In genomic region chr7:73566431-73566830, GRCh38 we compare ENCODE assay signal across 7 cellular contexts. TPM values are rescaled to one million over a fixed set of nuclear protein-coding genes. Genes with fewer than 3 reads are reported as not detected.
A peak's percentile ranks its signal among the peaks of the same experiment; 100 is the strongest.
DNase-seq lines count a peak whose midpoint lies in the region; ATAC-seq and TF ChIP-seq lines count a peak whose summit lies in the region.
"Not testable (repeated sequence)": the region's sequence is repeated elsewhere in the genome, so short reads cannot be mapped to it uniquely, and the experiment has no call there.
"Had no signal": no experiment of that assay in that cellular context is flagged by ENCODE, and none has a peak within 500 bp of the region (broad histone marks: within the 10 kb centered on the region; RNA-seq: fewer than 3 reads in every experiment).

No MANE protein-coding gene starts in this region.

- H3K9ac ChIP-seq in GM23248, result not testable (repeated sequence)

- peak overlapping the region; percentile 2 for H3K27ac Mint-ChIP-seq in T-helper 1 cell treated with Interleukin-12 subunit alpha and Interleukin-12 subunit beta and Interleukin-4 antibody, amounts not matched to agents 30 μg/mL and 1 μg/mL, for 36 hours
- peak overlapping the region; percentile 15 for H3K27ac Mint-ChIP-seq in activated naive CD4-positive, alpha-beta T cell treated with anti-CD3 and anti-CD28 coated beads for 36 hours
- peak overlapping the region; percentile 40 to 93 (median 78) for H3K27ac Mint-ChIP-seq in immature natural killer cell
- H3K27ac Mint-ChIP-seq in natural killer cell treated with Interleukin-12 subunit alpha and Interleukin-12 subunit beta and Interleukin-15 and Interleukin-18, amount 100 ng/mL, for 72 hours, result peak overlapping the region; percentile 26 to 50

- H3K79me2 ChIP-seq in GM23248 (ENCODE audit: insufficient read depth), result not testable (repeated sequence)

- not testable (repeated sequence) for ATAC-seq in natural killer cell treated with Interleukin-12 subunit alpha and Interleukin-12 subunit beta and Interleukin-15 and Interleukin-18, amount 100 ng/mL, for 72 hours; upper lobe of left lung (ENCODE audit: low FRiP score in 2 of 2)

- H3K36me3 ChIP-seq in GM23248 (ENCODE audit: low read depth) (peaks cover 27% of the 10 kb centered on the region), upper lobe of left lung (peaks cover 16 to 22% (median 18%) of the 10 kb centered on the region in 4 donors)

- in situ Hi-C loops in GM23248 (cut with MboI), result not testable (repeated sequence)

- not testable (repeated sequence) for DNase-seq in GM23248; activated naive CD4-positive, alpha-beta T cell treated with anti-CD3 and anti-CD28 coated beads for 36 hours; immature natural killer cell; natural killer cell treated with Interleukin-12 subunit alpha and Interleukin-12 subunit beta and Interleukin-15 and Interleukin-18, amount 100 ng/mL, for 72 hours (ENCODE audit: low spot score); upper lobe of left lung

- not testable (repeated sequence) for H4K20me1 ChIP-seq in GM23248 (ENCODE audit: insufficient read depth)

- not testable (repeated sequence) for H3K4me1 ChIP-seq in GM23248 (ENCODE audit: insufficient read depth); upper lobe of left lung

- peak overlapping the region; percentile 53 for H3K4me3 Mint-ChIP-seq in T-helper 1 cell treated with Interleukin-12 subunit alpha and Interleukin-12 subunit beta and Interleukin-4 antibody, amounts not matched to agents 30 μg/mL and 1 μg/mL, for 36 hours
- H3K4me3 Mint-ChIP-seq in activated naive CD4-positive, alpha-beta T cell treated with anti-CD3 and anti-CD28 coated beads for 36 hours, result peak overlapping the region; percentile 57
- peak overlapping the region; percentile 71 to 91 (median 87) for H3K4me3 Mint-ChIP-seq in immature natural killer cell
- peak overlapping the region; percentile 90 for H3K4me3 Mint-ChIP-seq in natural killer cell treated with Interleukin-12 subunit alpha and Interleukin-12 subunit beta and Interleukin-15 and Interleukin-18, amount 100 ng/mL, for 72 hours

- H3K27ac ChIP-seq in GM23248, result not testable (repeated sequence)
- H3K27ac ChIP-seq in upper lobe of left lung, result peak overlapping the region in 3 of 4 donors; percentile 32 to 53 (median 39)

- not testable (repeated sequence) for H3K9me2 ChIP-seq in GM23248 (ENCODE audit: insufficient read depth)

- H3K4me2 ChIP-seq in GM23248 (ENCODE audit: unreplicated experiment), result peak overlapping the region; percentile 17

- TF ChIP-seq EP300 in upper lobe of left lung (IDR thresholded peaks at IDR 0.05), result not testable (repeated sequence)

- intact Hi-C loops in activated naive CD4-positive, alpha-beta T cell treated with anti-CD3 and anti-CD28 coated beads for 36 hours (cut with micrococcal nuclease), result not testable (repeated sequence)

- H3K27me3 Mint-ChIP-seq in T-helper 1 cell treated with Interleukin-12 subunit alpha and Interleukin-12 subunit beta and Interleukin-4 antibody, amounts not matched to agents 30 μg/mL and 1 μg/mL, for 36 hours (ENCODE audit: low read depth); activated naive CD4-positive, alpha-beta T cell treated with anti-CD3 and anti-CD28 coated beads for 36 hours (ENCODE audit: low read depth); immature natural killer cell (ENCODE audit: low read depth in 3 of 3); natural killer cell treated with Interleukin-12 subunit alpha and Interleukin-12 subunit beta and Interleukin-15 and Interleukin-18, amount 100 ng/mL, for 72 hours: not testable (repeated sequence)

- H3K27me3 ChIP-seq in GM23248 (replicated peaks; ENCODE audit: insufficient read depth); upper lobe of left lung: not testable (repeated sequence)

- not testable (repeated sequence) for H3K9me3 ChIP-seq in GM23248 (ENCODE audit: low read depth); upper lobe of left lung

- peaks cover 20% of the 10 kb centered on the region for H3K36me3 Mint-ChIP-seq in T-helper 1 cell treated with Interleukin-12 subunit alpha and Interleukin-12 subunit beta and Interleukin-4 antibody, amounts not matched to agents 30 μg/mL and 1 μg/mL, for 36 hours (ENCODE audit: low read depth)
- peaks cover 13% of the 10 kb centered on the region for H3K36me3 Mint-ChIP-seq in activated naive CD4-positive, alpha-beta T cell treated with anti-CD3 and anti-CD28 coated beads for 36 hours (ENCODE audit: low read depth)
- peaks cover 0 to 15% (median 3%) of the 10 kb centered on the region in 3 donors for H3K36me3 Mint-ChIP-seq in immature natural killer cell
- H3K36me3 Mint-ChIP-seq in natural killer cell treated with Interleukin-12 subunit alpha and Interleukin-12 subunit beta and Interleukin-15 and Interleukin-18, amount 100 ng/mL, for 72 hours, result not testable (repeated sequence)

- not testable (repeated sequence) for H3K4me3 ChIP-seq in GM23248
- peak overlapping the region in 3 of 4 donors; percentile 24 to 40 (median 37) for H3K4me3 ChIP-seq in upper lobe of left lung

- peaks cover 24% of the 10 kb centered on the region for H3K4me1 Mint-ChIP-seq in T-helper 1 cell treated with Interleukin-12 subunit alpha and Interleukin-12 subunit beta and Interleukin-4 antibody, amounts not matched to agents 30 μg/mL and 1 μg/mL, for 36 hours (ENCODE audit: low read depth)
- peaks cover 25% of the 10 kb centered on the region for H3K4me1 Mint-ChIP-seq in activated naive CD4-positive, alpha-beta T cell treated with anti-CD3 and anti-CD28 coated beads for 36 hours (ENCODE audit: low read depth)
- H3K4me1 Mint-ChIP-seq in immature natural killer cell, result peaks cover 15 to 16% of the 10 kb centered on the region in 2 donors
- H3K4me1 Mint-ChIP-seq in natural killer cell treated with Interleukin-12 subunit alpha and Interleukin-12 subunit beta and Interleukin-15 and Interleukin-18, amount 100 ng/mL, for 72 hours (ENCODE audit: low read depth in 2 of 2), result peaks cover 15% of the 10 kb centered on the region in 2 donors

- H3K9me3 Mint-ChIP-seq in T-helper 1 cell treated with Interleukin-12 subunit alpha and Interleukin-12 subunit beta and Interleukin-4 antibody, amounts not matched to agents 30 μg/mL and 1 μg/mL, for 36 hours; activated naive CD4-positive, alpha-beta T cell treated with anti-CD3 and anti-CD28 coated beads for 36 hours; immature natural killer cell; natural killer cell treated with Interleukin-12 subunit alpha and Interleukin-12 subunit beta and Interleukin-15 and Interleukin-18, amount 100 ng/mL, for 72 hours: not testable (repeated sequence)

- H2AFZ ChIP-seq in GM23248, result not testable (repeated sequence)

- peaks cover 41% of the 10 kb centered on the region for H3F3A ChIP-seq in GM23248 (ENCODE audit: insufficient read depth)

- not testable (repeated sequence) for TF ChIP-seq CTCF in upper lobe of left lung (IDR thresholded peaks at IDR 0.05)

- CTCF ChIA-PET in activated naive CD4-positive, alpha-beta T cell treated with anti-CD3 and anti-CD28 coated beads for 36 hours (lab: Charles Lee), result interaction anchor here (1.4 kb wide), 1 partner anchor 10 kb away, joined by 5 read pairs; no protein-coding TSS in a partner anchor

- not testable (repeated sequence) for TF ChIP-seq POLR2A in upper lobe of left lung (IDR thresholded peaks at IDR 0.05)

RNA-seq across cellular contexts. Expression of gene BCL7B, which starts 8.9 kb away (rescaled TPM):
- 23.3 and 24.8 TPM in 2 replicates for total RNA-seq in GM23248 (2014; rRNA removed; shearing (Covaris generic))
- 71.8 and 72.6 TPM in 2 replicates for polyA plus RNA-seq in GM23248 (2016; fragmentation: Nextera tagmentation; extraction: Ambion mirVana)
- total RNA-seq in activated naive CD4-positive, alpha-beta T cell treated with anti-CD3 and anti-CD28 coated beads for 36 hours, result 10 to 100 TPM; 38.5 to 44.1 TPM
- polyA plus RNA-seq in immature natural killer cell, result 100 to 1,000 TPM in 1 of 3 donors, 10 to 100 TPM in 2; 89.1 to 103 (median 95.5) TPM
- 10 to 100 TPM; 78.7 to 83.7 TPM for total RNA-seq in natural killer cell treated with Interleukin-12 subunit alpha and Interleukin-12 subunit beta and Interleukin-15 and Interleukin-18, amount 100 ng/mL, for 72 hours
- total RNA-seq in upper lobe of left lung, result 10 to 100 TPM; 50.3 to 95.9 (median 62.5) TPM

RNA-seq across cellular contexts. Expression of gene TBL2, which starts 11.9 kb away (rescaled TPM):
- 72.1 and 101 TPM in 2 replicates for total RNA-seq in GM23248 (2014; rRNA removed; shearing (Covaris generic))
- polyA plus RNA-seq in GM23248 (2016; fragmentation: Nextera tagmentation; extraction: Ambion mirVana), result 69.7 and 78.0 TPM in 2 replicates
- 10 to 100 TPM; 21.5 to 23.6 TPM for total RNA-seq in activated naive CD4-positive, alpha-beta T cell treated with anti-CD3 and anti-CD28 coated beads for 36 hours
- polyA plus RNA-seq in immature natural killer cell, result 10 to 100 TPM; 19.3 to 32.4 (median 21.7) TPM
- total RNA-seq in natural killer cell treated with Interleukin-12 subunit alpha and Interleukin-12 subunit beta and Interleukin-15 and Interleukin-18, amount 100 ng/mL, for 72 hours, result 10 to 100 TPM; 30.7 to 36.6 TPM
- total RNA-seq in upper lobe of left lung, result 10 to 100 TPM; 15.7 to 52.9 (median 30.7) TPM

RNA-seq across cellular contexts. Expression of gene BAZ1B, which starts 44.3 kb away (rescaled TPM):
- 41.8 and 49.4 TPM in 2 replicates for total RNA-seq in GM23248 (2014; rRNA removed; shearing (Covaris generic))
- 23.5 and 24.0 TPM in 2 replicates for polyA plus RNA-seq in GM23248 (2016; fragmentation: Nextera tagmentation; extraction: Ambion mirVana)
- 10 to 100 TPM; 67.6 to 69.9 TPM for total RNA-seq in activated naive CD4-positive, alpha-beta T cell treated with anti-CD3 and anti-CD28 coated beads for 36 hours
- polyA plus RNA-seq in immature natural killer cell, result 10 to 100 TPM in 1 of 3 donors, 1 to 10 TPM in 2; 3.6 to 23.4 (median 7.4) TPM
- 100 to 1,000 TPM in 1 of 2 donors, 10 to 100 TPM in 1; 79.0 to 132 TPM for total RNA-seq in natural killer cell treated with Interleukin-12 subunit alpha and Interleukin-12 subunit beta and Interleukin-15 and Interleukin-18, amount 100 ng/mL, for 72 hours
- 10 to 100 TPM; 45.8 to 71.4 (median 56.0) TPM for total RNA-seq in upper lobe of left lung

RNA-seq across cellular contexts. Expression of gene MLXIPL, which starts 57.9 kb away (rescaled TPM):
- not detected in 2 replicates for total RNA-seq in GM23248 (2014; rRNA removed; shearing (Covaris generic))
- polyA plus RNA-seq in GM23248 (2016; fragmentation: Nextera tagmentation; extraction: Ambion mirVana), result not detected in 2 replicates
- total RNA-seq in activated naive CD4-positive, alpha-beta T cell treated with anti-CD3 and anti-CD28 coated beads for 36 hours, result under 1 TPM in 1 of 2 experiments, not detected in 1; 0.22 TPM
- polyA plus RNA-seq in immature natural killer cell, result not detected
- under 1 TPM in 1 of 2 donors, not detected in 1; 0.43 TPM for total RNA-seq in natural killer cell treated with Interleukin-12 subunit alpha and Interleukin-12 subunit beta and Interleukin-15 and Interleukin-18, amount 100 ng/mL, for 72 hours
- total RNA-seq in upper lobe of left lung, result 10 to 100 TPM in 5 of 6 donors, 1 to 10 TPM in 1; 8.1 to 39.8 (median 14.4) TPM
- total RNA-seq: T-helper 1 cell treated with Interleukin-12 subunit alpha and Interleukin-12 subunit beta and Interleukin-4 antibody, amounts not matched to agents 30 ng/mL and 1 ng/mL, for 36 hours had no signal

Comparison
In these comparisons a context has a peak if more than half of its experiments do, and no peak if none do; other contexts are left out.
1. H3K27ac Mint-ChIP-seq: peak in every context shown above with its lines; median percentile 78 in immature natural killer cell; 38 in natural killer cell treated with Interleukin-12 subunit alpha and Interleukin-12 subunit beta and Interleukin-15 and Interleukin-18, amount 100 ng/mL, for 72 hours; 15 in activated naive CD4-positive, alpha-beta T cell treated with anti-CD3 and anti-CD28 coated beads for 36 hours; 2 in T-helper 1 cell treated with Interleukin-12 subunit alpha and Interleukin-12 subunit beta and Interleukin-4 antibody, amounts not matched to agents 30 μg/mL and 1 μg/mL, for 36 hours.